ENCODE assay signal across 25 cellular contexts in the genomic region with DNA sequence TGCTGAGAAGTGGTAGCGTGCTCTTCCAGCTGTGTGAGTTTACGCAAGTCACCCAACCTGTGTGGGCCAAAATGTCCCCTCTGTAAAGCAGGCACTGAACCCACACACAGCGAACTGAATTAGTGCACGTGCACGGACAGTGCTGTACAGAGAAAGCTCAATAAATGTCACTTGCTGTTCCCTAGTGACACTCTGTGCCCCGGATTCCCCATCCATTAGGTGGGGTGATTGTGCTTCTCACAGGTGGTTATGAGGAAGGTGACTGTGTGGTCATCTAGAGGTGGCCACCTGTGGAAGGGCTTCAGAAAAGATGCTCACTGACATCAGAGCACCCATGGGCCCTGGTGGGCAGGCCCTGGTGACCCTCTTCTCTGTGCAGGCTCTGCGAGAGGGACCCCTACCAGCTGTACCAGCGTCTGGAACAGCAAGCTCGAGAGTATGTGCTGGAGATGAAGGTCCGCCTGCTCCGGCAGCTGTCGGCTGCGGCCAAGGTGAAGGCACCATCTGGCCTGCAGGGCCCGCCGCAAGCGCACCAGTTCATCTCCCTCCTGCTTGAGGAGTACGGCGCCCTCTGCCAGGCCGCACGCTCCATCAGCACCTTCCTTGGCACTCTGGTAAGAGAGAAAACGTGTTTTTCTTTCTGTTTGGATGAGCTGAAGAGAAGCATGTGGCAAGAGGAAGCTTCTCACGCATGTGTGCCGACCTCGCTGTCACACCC.
DNase-seq lines count a peak whose midpoint lies in the region; ATAC-seq, FAIRE-seq and TF ChIP-seq lines count a peak whose summit lies in the region.
"Had no signal": no experiment of that assay in that cellular context is flagged by ENCODE, and none has a peak within 500 bp of the region (broad histone marks: within the 10 kb centered on the region; RNA-seq: fewer than 3 reads in every experiment).

No MANE protein-coding gene starts in this region.

- no peak for TF ChIP-seq POLR2A in NB4 (IDR thresholded peaks at IDR 0.05; ENCODE audit: extremely low read depth, insufficient read length)
- TF ChIP-seq POLR2A in erythroblast (IDR thresholded peaks at IDR 0.05; ENCODE audit: low read length), result no peak
- no peak for TF ChIP-seq POLR2A in H54 (IDR thresholded peaks at IDR 0.05; ENCODE audit: low read depth, low read length)

- no peaks in the 10 kb centered on the region for H3K4me1 ChIP-seq in right cardiac atrium (ENCODE audit: control insufficient read depth, insufficient read depth, low read length)
- H3K4me1 ChIP-seq: ascending aorta; BLaER1 treated with 17β-estradiol and CSF1 and Interleukin-3, amounts not matched to agents 10 nM and 100 nM; foreskin keratinocyte; left lung; parathyroid adenoma; uterus had no signal

- H3K9me3 Mint-ChIP-seq in type B pancreatic cell, result no peaks in the 10 kb centered on the region
- H3K9me3 Mint-ChIP-seq: activated T-helper 1 cell treated with anti-CD3 and anti-CD28 coated beads, Interleukin-12 subunit alpha, Interleukin-12 subunit beta, Interleukin-2, Interleukin-4 antibody, amounts not matched to agents 30 ng/mL and 10 ng/mL and 1 ng/mL, durations not matched to agents 14 hours and 24 hours and 36 hours; IgD-negative memory B cell; immature natural killer cell; natural killer cell treated with Interleukin-12 subunit alpha and Interleukin-12 subunit beta and Interleukin-15 and Interleukin-18, amount 100 ng/mL, for 72 hours had no signal

- no peak overlapping the region for H3K27ac Mint-ChIP-seq in type B pancreatic cell
- H3K27ac Mint-ChIP-seq: activated naive CD8-positive, alpha-beta T cell; activated T-helper 1 cell treated with anti-CD3 and anti-CD28 coated beads, Interleukin-12 subunit alpha, Interleukin-12 subunit beta, Interleukin-2, Interleukin-4 antibody, amounts not matched to agents 30 ng/mL and 10 ng/mL and 1 ng/mL, durations not matched to agents 14 hours and 24 hours and 36 hours; IgD-negative memory B cell; immature natural killer cell; natural killer cell treated with Interleukin-12 subunit alpha and Interleukin-12 subunit beta and Interleukin-15 and Interleukin-18, amount 100 ng/mL, for 72 hours had no signal

- DNase-seq in Right ventricle myocardium inferior (ENCODE audit: missing footprints) (no peak), right cardiac atrium (no peak), NB4 (ENCODE audit: low read depth) (peak; percentile 33), erythroblast (lab: John Stamatoyannopoulos, UW) (peak; percentile 15 to 26), type B pancreatic cell (ENCODE audit: extremely low spot score, unreplicated experiment) (peak; percentile 51), H54 (ENCODE audit: insufficient read length, low spot score) (no peak), AG08395 (ENCODE audit: low spot score) (no peak)
- DNase-seq: ACHN, Calu3, foreskin keratinocyte, immature natural killer cell, left lung, midbrain, NCI-H1694 treated with DMSO at 0.1 percent for 48 hours, NCI-H69, T-helper 9 cell, uterus had no signal

- H3K4me1 Mint-ChIP-seq in type B pancreatic cell (ENCODE audit: unreplicated experiment), result peaks cover 5% of the 10 kb centered on the region
- H3K4me1 Mint-ChIP-seq: IgD-negative memory B cell, immature natural killer cell had no signal

- no peaks in the 10 kb centered on the region for H3K27me3 ChIP-seq in right cardiac atrium (ENCODE audit: control insufficient read depth, insufficient read depth)
- H3K27me3 ChIP-seq: ascending aorta; BLaER1 treated with 17β-estradiol and CSF1 and Interleukin-3, amounts not matched to agents 10 nM and 100 nM; foreskin keratinocyte; left lung; uterus had no signal

- ATAC-seq in Right ventricle myocardium inferior (peak; percentile 20), right cardiac atrium (no peak), HG02870 (IDR thresholded peaks at IDR 0.05; ENCODE audit: unreplicated experiment) (no peak)
- ATAC-seq: foreskin keratinocyte; left lung; natural killer cell treated with Interleukin-12 subunit alpha and Interleukin-12 subunit beta and Interleukin-15 and Interleukin-18, amount 100 ng/mL, for 72 hours had no signal

- no peak overlapping the region for H3K4me3 ChIP-seq in right cardiac atrium (ENCODE audit: low read length)
- no peak overlapping the region for H3K4me3 ChIP-seq in NB4 (ENCODE audit: low read depth, low read length)
- H3K4me3 ChIP-seq: ascending aorta; BLaER1 treated with 17β-estradiol and CSF1 and Interleukin-3, amounts not matched to agents 10 nM and 100 nM; left lung; uterus had no signal

- H3K36me3 Mint-ChIP-seq in type B pancreatic cell, result peaks cover 8% of the 10 kb centered on the region
- H3K36me3 Mint-ChIP-seq: IgD-negative memory B cell had no signal

- TF ChIP-seq CTCF in NB4 (IDR thresholded peaks at IDR 0.05; ENCODE audit: low read depth, low read length) (no peak), type B pancreatic cell (conservative IDR thresholded peaks at IDR 0.05) (no peak)

- FAIRE-seq in H54 (lab: Jason Lieb, UNC), result no peak

- no peaks in the 10 kb centered on the region for H3K9me3 ChIP-seq in right cardiac atrium (ENCODE audit: control insufficient read depth, low read length)
- H3K9me3 ChIP-seq: ascending aorta; BLaER1 treated with 17β-estradiol and CSF1 and Interleukin-3, amounts not matched to agents 10 nM and 100 nM; left lung; uterus had no signal

- no peaks in the 10 kb centered on the region for H3K27me3 Mint-ChIP-seq in type B pancreatic cell
- H3K27me3 Mint-ChIP-seq: activated naive CD8-positive, alpha-beta T cell; IgD-negative memory B cell; natural killer cell treated with Interleukin-12 subunit alpha and Interleukin-12 subunit beta and Interleukin-15 and Interleukin-18, amount 100 ng/mL, for 72 hours had no signal

- 92% methylated on average over 24 of the region's 24 CpGs for WGBS in right cardiac atrium

- no peak overlapping the region for H3K27ac ChIP-seq in right cardiac atrium (ENCODE audit: low read length)
- H3K27ac ChIP-seq: ascending aorta; BLaER1 treated with 17β-estradiol and CSF1 and Interleukin-3, amounts not matched to agents 10 nM and 100 nM; foreskin keratinocyte; left lung; parathyroid adenoma; uterus had no signal

- H3K4me3 Mint-ChIP-seq in type B pancreatic cell, result no peak overlapping the region
- H3K4me3 Mint-ChIP-seq: activated naive CD8-positive, alpha-beta T cell; activated T-helper 1 cell treated with anti-CD3 and anti-CD28 coated beads, Interleukin-12 subunit alpha, Interleukin-12 subunit beta, Interleukin-2, Interleukin-4 antibody, amounts not matched to agents 30 ng/mL and 10 ng/mL and 1 ng/mL, durations not matched to agents 14 hours and 24 hours and 36 hours; IgD-negative memory B cell; immature natural killer cell; natural killer cell treated with Interleukin-12 subunit alpha and Interleukin-12 subunit beta and Interleukin-15 and Interleukin-18, amount 100 ng/mL, for 72 hours had no signal

- intact Hi-C loops in Right ventricle myocardium inferior (cut with DNase I), result no loop called here
- intact Hi-C loops in right cardiac atrium (cut with DNase I), result no loop called here

Comparison
In these comparisons a context has a peak if more than half of its experiments do, and no peak if none do; other contexts are left out.
1. DNase-seq: peak in NB4 (single experiment), erythroblast (2 of 2) and type B pancreatic cell (single experiment); none in Right ventricle myocardium inferior (single experiment), right cardiac atrium (0 of 3), H54 (single experiment) and AG08395 (single experiment).